In genomic region chr2:230268606-230269222, GRCh38 we compare ENCODE assay signal across 1 cellular context.
TF ChIP-seq lines count a peak whose summit lies in the region.

No MANE protein-coding gene starts in this region.

TF ChIP-seq in IMR-90, 13 proteins besides CTCF, POLR2A, EP300 and RAD21 (continued from another document):
- no peak for TF ChIP-seq ELK1 (IDR thresholded peaks at IDR 0.05; ENCODE audit: borderline replicate concordance, low read depth, low read length)
- TF ChIP-seq MXI1 (IDR thresholded peaks at IDR 0.05; ENCODE audit: borderline replicate concordance, low read depth, low read length): no peak
- no peak for TF ChIP-seq CHD1 (IDR thresholded peaks at IDR 0.05; ENCODE audit: low read depth, low read length)
- TF ChIP-seq FOS (IDR thresholded peaks at IDR 0.05; ENCODE audit: low read depth, low read length): no peak
- no peak for TF ChIP-seq MAFK (IDR thresholded peaks at IDR 0.05; ENCODE audit: low read depth, low read length)
- no peak for TF ChIP-seq RCOR1 (IDR thresholded peaks at IDR 0.05; ENCODE audit: insufficient replicate concordance, low read length)
